In the genomic region with DNA sequence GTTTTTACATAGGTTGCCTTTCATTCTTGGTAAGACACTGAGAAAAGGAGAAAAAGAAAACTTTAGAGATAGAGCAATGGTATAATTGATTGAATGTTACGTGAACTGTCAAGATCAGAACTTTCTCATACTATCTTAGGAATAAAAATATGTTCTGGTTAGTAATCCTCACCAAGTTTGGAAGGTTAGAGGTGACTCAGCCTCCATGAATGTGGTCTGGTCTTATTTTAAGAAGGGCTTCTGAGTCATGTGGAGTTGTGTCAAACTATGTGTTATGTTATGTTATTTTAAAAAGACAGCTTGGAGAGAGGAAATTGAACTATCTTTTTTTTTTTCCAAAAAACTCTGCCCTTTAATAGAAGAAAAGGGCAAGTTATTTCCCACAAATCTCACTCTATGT, we compare ENCODE assay signal across 8 cellular contexts.
DNase-seq lines count a peak whose midpoint lies in the region; ATAC-seq, FAIRE-seq and TF ChIP-seq lines count a peak whose summit lies in the region.

No MANE protein-coding gene starts in this region.

- H3K36me3 ChIP-seq in K562 (ENCODE audit: control insufficient read depth, insufficient read depth, low read length) (no peaks in the 10 kb centered on the region), left lung (no peaks in the 10 kb centered on the region), vagina (no peaks in the 10 kb centered on the region)

- H3K9ac ChIP-seq in K562 (ENCODE audit: insufficient read depth in 1 of 2, low read depth in 2 of 2, low read length in 2 of 2), result no peak overlapping the region

- DNase-seq in stimulated activated CD4-positive, alpha-beta T cell treated with anti-CD3 and anti-CD28 coated beads, Interleukin-15, amount 100 ng/mL, for 24 hours, result peak; percentile 32
- no peak for DNase-seq in stimulated activated CD4-positive, alpha-beta T cell treated with anti-CD3 and anti-CD28 coated beads, Interleukin-4, amount 100 ng/mL, for 1 hour
- DNase-seq in K562 (ENCODE audit: extremely low read depth in 1 of 4, low spot score in 3 of 4) (no peak), left lung (no peak), vagina (ENCODE audit: extremely low spot score in 2 of 2) (no peak), RPMI8226 (no peak), islet precursor cell (no peak)

- intact Hi-C loops in K562 (cut with micrococcal nuclease) (no loop called here), left lung (cut with DNase I) (no loop called here), vagina (cut with DNase I) (loop anchor here (10.0 kb wide), 1 partner anchor 411 kb away; no protein-coding TSS in a partner anchor)

- TF ChIP-seq POLR2A in K562 (conservative IDR thresholded peaks at IDR 0.05) (no peak), vagina (IDR thresholded peaks at IDR 0.05) (no peak)

- no peaks in the 10 kb centered on the region for H4K20me1 ChIP-seq in K562 (replicated peaks; ENCODE audit: control insufficient read depth, insufficient read depth, low read length)

- no peak for TF ChIP-seq EP300 in K562 (IDR thresholded peaks at IDR 0.05; ENCODE audit: low read length)

- TF ChIP-seq CTCF in K562 (IDR thresholded peaks at IDR 0.05 in 2 of 3, conservative IDR thresholded peaks at IDR 0.05 in 1 of 3; ENCODE audit: insufficient read depth in 2 of 3, low read depth in 1 of 3, low read length in 3 of 3), result no peak
- TF ChIP-seq CTCF in left lung (IDR thresholded peaks at IDR 0.05), result no peak
- no peak for TF ChIP-seq CTCF in vagina (IDR thresholded peaks at IDR 0.05)

- no peaks in the 10 kb centered on the region for H3K79me2 ChIP-seq in K562 (ENCODE audit: control insufficient read depth, insufficient read depth, low read length)

- POLR2A ChIA-PET in K562 (lab: Yijun Ruan, JAX), result interaction anchor here (1.3 kb wide), 1 partner anchor 25 kb away, joined by 3 read pairs; no protein-coding TSS in a partner anchor

- H3K9me1 ChIP-seq in K562 (ENCODE audit: control insufficient read depth, insufficient read depth, low read length), result no peaks in the 10 kb centered on the region

- FAIRE-seq in K562 (lab: Jason Lieb, UNC), result no peak

- H3K27me3 ChIP-seq in K562 (ENCODE audit: control insufficient read depth in 2 of 2, insufficient read depth in 2 of 2, low read length in 2 of 2) (peaks cover 0 to under 1% of the 10 kb centered on the region in 2 experiments; a peak in 1 of 5 replicates), left lung (no peaks in the 10 kb centered on the region), vagina (no peaks in the 10 kb centered on the region)

- 0% methylated on average over 1 of the region's 1 CpG for WGBS in K562 (ENCODE audit: insufficient coverage, low coverage, missing lambda C conversion rate)

- H3K4me1 ChIP-seq in K562 (replicated peaks in 1 of 2; ENCODE audit: control insufficient read depth in 2 of 2, insufficient read depth in 2 of 2, low read length in 2 of 2), result no peaks in the 10 kb centered on the region
- peaks cover 17 to 18% of the 10 kb centered on the region in 2 donors for H3K4me1 ChIP-seq in left lung
- peaks cover 23% of the 10 kb centered on the region for H3K4me1 ChIP-seq in vagina

- H2AFZ ChIP-seq in K562 (ENCODE audit: low read depth, low read length), result no peak overlapping the region

- no TSS peak for BruUV-seq in K562 (replicated peaks; lab: Mats Ljungman, UMichigan)

- H3K4me3 ChIP-seq in K562 (no peak overlapping the region), left lung (no peak overlapping the region), vagina (peak overlapping the region; percentile 15)

- CTCF ChIA-PET in K562 (lab: Yijun Ruan, JAX; ENCODE audit: low intra/inter-chr PET ratio), result no interaction called here

- TF ChIP-seq RAD21 in K562 (CRISPR knock-in tag; conservative IDR thresholded peaks at IDR 0.05 in 1 of 2, IDR thresholded peaks at IDR 0.05 in 1 of 2), result no peak

- no peak overlapping the region for H3K4me2 ChIP-seq in K562 (ENCODE audit: insufficient read depth, low read length)

- in situ Hi-C loops in K562 (cut with MboI), result no loop called here

- no peak overlapping the region for H3K27ac ChIP-seq in K562 (ENCODE audit: extremely low read depth, low read depth, low read length)
- peak overlapping the region; percentile 69 to 71 for H3K27ac ChIP-seq in left lung
- peak overlapping the region; percentile 75 for H3K27ac ChIP-seq in vagina

- ATAC-seq in K562, result no peak
- ATAC-seq in left lung, result peak; percentile 84
- no peak for ATAC-seq in HG03342 (IDR thresholded peaks at IDR 0.05; ENCODE audit: unreplicated experiment)

- H3K9me3 ChIP-seq in K562 (replicated peaks; ENCODE audit: control insufficient read depth, insufficient read depth, low read depth, low read length), result no peaks in the 10 kb centered on the region
- no peaks in the 10 kb centered on the region for H3K9me3 ChIP-seq in left lung
- H3K9me3 ChIP-seq in vagina, result no peaks in the 10 kb centered on the region

TF ChIP-seq in K562, 482 proteins besides CTCF, POLR2A, EP300 and RAD21:
- TF ChIP-seq FOSL1 (tag; conservative IDR thresholded peaks at IDR 0.05), result peak; percentile 39; the same call in 1 of the 2 replicates
- TF ChIP-seq POLR2AphosphoS2 (IDR thresholded peaks at IDR 0.05; ENCODE audit: low read length), result no peak
- TF ChIP-seq ZNF140 (CRISPR knock-in tag; IDR thresholded peaks at IDR 0.05), result no peak
TF ChIP-seq in K562: peak in this region for 1.

Comparison
In these comparisons a context has a peak if more than half of its experiments do, and no peak if none do; other contexts are left out.
1. H3K4me3 ChIP-seq: peak in vagina (2 of 2); none in K562 (single experiment) and left lung (0 of 2).